9 cellular contexts compared by ENCODE assay signal in the genomic region with DNA sequence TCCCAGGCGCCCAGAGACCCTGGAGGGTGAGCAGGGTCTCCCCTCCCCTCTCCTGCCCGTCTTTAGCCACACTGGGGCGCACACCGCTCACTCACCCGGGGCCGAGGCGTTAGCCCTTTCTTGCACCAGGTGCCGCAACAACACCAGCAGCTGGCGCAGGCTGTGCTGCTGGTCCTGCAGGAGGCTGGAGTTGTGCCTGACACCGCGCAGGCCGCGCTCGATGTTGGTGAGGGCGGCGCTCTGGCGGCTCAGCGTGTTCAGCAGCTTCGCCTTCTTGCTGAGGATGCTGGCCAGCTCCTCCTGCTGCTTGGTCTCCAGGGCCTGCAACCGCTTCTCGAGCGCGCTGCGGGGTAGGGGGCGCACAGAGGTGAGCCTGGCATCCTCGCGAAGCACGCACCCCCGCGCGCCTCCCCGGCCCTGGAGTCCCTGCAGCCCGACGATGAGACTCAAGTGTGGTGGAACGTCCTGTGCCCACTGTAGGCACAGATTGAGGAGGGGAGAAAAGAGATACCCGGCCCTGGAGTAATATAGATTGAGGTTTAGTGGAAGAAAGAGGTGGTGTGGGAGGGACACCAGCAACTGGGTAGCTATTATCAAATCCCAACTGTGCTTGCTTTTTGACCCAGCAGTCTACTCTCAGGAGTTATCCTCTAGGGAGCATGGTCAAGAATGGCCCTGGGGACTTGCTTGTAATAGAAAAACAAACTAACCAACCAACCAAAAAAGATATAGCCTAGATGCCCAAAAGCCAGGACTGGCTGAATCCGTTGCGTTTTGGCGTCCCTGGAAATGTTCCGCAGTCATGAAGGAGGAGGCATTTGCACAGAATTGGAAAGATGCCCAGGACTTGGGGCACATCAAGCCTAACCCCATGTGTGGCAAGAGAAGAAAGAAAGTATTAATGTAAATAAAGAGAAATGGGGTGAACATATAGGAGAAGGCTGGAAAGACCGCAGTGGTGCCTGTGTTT. TPM values are rescaled to one million over a fixed set of nuclear protein-coding genes. Genes with fewer than 3 reads are reported as not detected.
DNase-seq lines count a peak whose midpoint lies in the region; ATAC-seq and TF ChIP-seq lines count a peak whose summit lies in the region.
"Had no signal": no experiment of that assay in that cellular context is flagged by ENCODE, and none has a peak within 500 bp of the region (broad histone marks: within the 10 kb centered on the region; RNA-seq: fewer than 3 reads in every experiment).

No MANE protein-coding gene starts in this region.

- H3K4me3 Mint-ChIP-seq in activated T-cell treated with anti-CD3 and anti-CD28 coated beads, Interleukin-2, amount 50 U/mL, for 24 hours = no peak overlapping the region

- peak; percentile 23 for TF ChIP-seq CTCF in fibroblast of villous mesenchyme (IDR thresholded peaks at IDR 0.05; ENCODE audit: insufficient read depth, low read depth, low read length)
- no peak for TF ChIP-seq CTCF in omental fat pad (IDR thresholded peaks at IDR 0.05)

- H3K4me1 Mint-ChIP-seq in activated T-cell treated with anti-CD3 and anti-CD28 coated beads, Interleukin-2, amount 50 U/mL, for 24 hours (ENCODE audit: low read depth) = peaks cover 13% of the 10 kb centered on the region

- H3K27ac Mint-ChIP-seq in activated T-cell treated with anti-CD3 and anti-CD28 coated beads, Interleukin-2, amount 50 U/mL, for 24 hours = no peak overlapping the region

- H3K27me3 Mint-ChIP-seq in activated T-cell treated with anti-CD3 and anti-CD28 coated beads, Interleukin-2, amount 50 U/mL, for 24 hours = peaks cover 20% of the 10 kb centered on the region

- peak; percentile 40 for DNase-seq in DMS79 treated with DMSO at 0.1 percent for 48 hours (lab: John Stamatoyannopoulos, UW)
- DNase-seq in NCI-H2227 (lab: John Stamatoyannopoulos, UW; ENCODE audit: unreplicated experiment) = peak; percentile 67
- DNase-seq in fibroblast of villous mesenchyme (ENCODE audit: low read depth) = peak; percentile 45
- no peak for DNase-seq in omental fat pad (ENCODE audit: low spot score)
- no peak for DNase-seq in foreskin melanocyte
- DNase-seq in SW 1271 (lab: John Stamatoyannopoulos, UW) = no peak
- DNase-seq in activated T-cell treated with anti-CD3 and anti-CD28 coated beads, Interleukin-2, amount 50 U/mL, for 24 hours = no peak
- DNase-seq in NAMALWA (ENCODE audit: low spot score) = no peak

- H3K9me3 Mint-ChIP-seq in activated T-cell treated with anti-CD3 and anti-CD28 coated beads, Interleukin-2, amount 50 U/mL, for 24 hours = no peaks in the 10 kb centered on the region

- H3K4me3 ChIP-seq in fibroblast of villous mesenchyme (ENCODE audit: low read depth, low read length) = no peak overlapping the region

- H3K36me3 Mint-ChIP-seq in activated T-cell treated with anti-CD3 and anti-CD28 coated beads, Interleukin-2, amount 50 U/mL, for 24 hours (ENCODE audit: low read depth) = no peaks in the 10 kb centered on the region

- peak; percentile 71 for ATAC-seq in omental fat pad (ENCODE audit: low FRiP score)

RNA-seq across cellular contexts. Expression of a gene that starts 30.9 kb away (rescaled TPM):
- not detected in 2 replicates for total RNA-seq in fibroblast of villous mesenchyme
- total RNA-seq in omental fat pad = 10 to 100 TPM in 1 of 4 donors, 1 to 10 TPM in 2, under 1 TPM in 1; 0.44 to 27.6 (median 3.4) TPM
- total RNA-seq: dermis microvascular lymphatic vessel endothelial cell had no signal

RNA-seq across cellular contexts. Expression of a gene that starts 51.8 kb away (rescaled TPM):
- total RNA-seq in fibroblast of villous mesenchyme (4.2 and 5.2 TPM in 2 replicates), omental fat pad (1 to 10 TPM; 2.9 to 5.2 (median 3.1) TPM)

Comparison
In these comparisons a context has a peak if more than half of its experiments do, and no peak if none do; other contexts are left out.
1. DNase-seq: peak in DMS79 treated with DMSO at 0.1 percent for 48 hours (single experiment), NCI-H2227 (single experiment) and fibroblast of villous mesenchyme (single experiment); none in omental fat pad (single experiment), foreskin melanocyte (single experiment), SW 1271 (0 of 2), activated T-cell treated with anti-CD3 and anti-CD28 coated beads, Interleukin-2, amount 50 U/mL, for 24 hours (single experiment) and NAMALWA (single experiment).